In genomic region chr1:19979494-19979977, GRCh38 we compare ENCODE assay signal across 21 cellular contexts. TPM values are rescaled to one million over a fixed set of nuclear protein-coding genes. Genes with fewer than 3 reads are reported as not detected.
DNase-seq lines count a peak whose midpoint lies in the region; ATAC-seq, FAIRE-seq and TF ChIP-seq lines count a peak whose summit lies in the region.
"Had no signal": no experiment of that assay in that cellular context is flagged by ENCODE, and none has a peak within 500 bp of the region (broad histone marks: within the 10 kb centered on the region; RNA-seq: fewer than 3 reads in every experiment).

Gene PLA2G2A, minus strand, starts transcription at chr1:19979618. Its CDS starts 845 bp downstream, at chr1:19978773.

- no peaks in the 10 kb centered on the region for H3K9me3 Mint-ChIP-seq in T-cell
- H3K9me3 Mint-ChIP-seq: CD8-positive, alpha-beta memory T cell; T-helper 2 cell treated with Interferon-gamma antibody and Interleukin-4, amounts not matched to agents 5 μg/mL and 100 μg/mL, for 36 hours had no signal

- no peak for TF ChIP-seq RAD21 in HepG2 (CRISPR knock-in tag; IDR thresholded peaks at IDR 0.05)

- H3K79me2 ChIP-seq in HepG2 (ENCODE audit: insufficient read depth, low read length): no peaks in the 10 kb centered on the region

- H3K4me1 ChIP-seq in HepG2 (ENCODE audit: insufficient read depth, low read length): peaks cover 88% of the 10 kb centered on the region
- peaks cover 0 to 45% (median 39%) of the 10 kb centered on the region in 4 donors for H3K4me1 ChIP-seq in sigmoid colon
- peaks cover 15% of the 10 kb centered on the region for H3K4me1 ChIP-seq in body of pancreas

- ATAC-seq in esophagus mucosa: no peak
- no peak for ATAC-seq in HepG2
- no peak for ATAC-seq in T-cell (replicated peaks in 1 of 4)
- no peak for ATAC-seq in body of pancreas

- in situ Hi-C loops in HepG2 (cut with HindIII; ENCODE audit: extremely low pct_ligation_motif_present, low pct_unique_long_range_greater_than_20kb): loop anchor here (10.0 kb wide), 1 partner anchor 215 kb away; no protein-coding TSS in a partner anchor

- H3K4me2 ChIP-seq in HepG2 (ENCODE audit: low read depth, low read length): peak within 1 kb of the TSS; percentile 74

- no peak within 1 kb of the TSS for H3K27ac Mint-ChIP-seq in T-cell
- H3K27ac Mint-ChIP-seq: T-helper 2 cell treated with Interferon-gamma antibody and Interleukin-4, amounts not matched to agents 5 μg/mL and 100 μg/mL, for 36 hours had no signal

- no peak for TF ChIP-seq CTCF in AG09309 (IDR thresholded peaks at IDR 0.05; ENCODE audit: control insufficient read depth, insufficient read depth, low read depth, low read length, missing control alignments)
- TF ChIP-seq CTCF in HepG2 (CRISPR knock-in tag; IDR thresholded peaks at IDR 0.05): no peak
- no peak for TF ChIP-seq CTCF in sigmoid colon (IDR thresholded peaks at IDR 0.05)
- TF ChIP-seq CTCF in body of pancreas (IDR thresholded peaks at IDR 0.05): no peak

- peak; percentile 1 for DNase-seq in AG09309 (ENCODE audit: low read depth)
- DNase-seq in HepG2 (ENCODE audit: low spot score): peak; percentile 15
- DNase-seq in sigmoid colon: peak; percentile 82
- no peak for DNase-seq in T-cell
- DNase-seq in body of pancreas: no peak
- no peak for DNase-seq in NCI-H2081 treated with DMSO at 0.1 percent for 48 hours (lab: John Stamatoyannopoulos, UW)
- no peak for DNase-seq in NOMO-1 treated with dmso at 0.1 percent for 144 hours (lab: John Stamatoyannopoulos, UW; ENCODE audit: unreplicated experiment)
- DNase-seq: activated T-cell treated with anti-CD3 and anti-CD28 coated beads, Interleukin-2, amount 50 U/mL, for 48 hours; CD8-positive, alpha-beta memory T cell; hippocampal formation; MM.1S; SHP77; stimulated activated CD4-positive, alpha-beta T cell treated with anti-CD3 and anti-CD28 coated beads, Interleukin-15, amount 100 ng/mL, for 24 hours had no signal

- H3K27ac ChIP-seq in HepG2 (ENCODE audit: extremely low read length, insufficient read depth, low read length): peak within 1 kb of the TSS; percentile 67
- H3K27ac ChIP-seq in sigmoid colon: peak within 1 kb of the TSS in 3 of 4 donors; percentile 45 to 71 (median 69)
- no peak within 1 kb of the TSS for H3K27ac ChIP-seq in body of pancreas
- H3K27ac ChIP-seq: upper lobe of left lung had no signal

- H3K27me3 ChIP-seq in HepG2 (ENCODE audit: control insufficient read depth in 1 of 2, insufficient read depth in 2 of 2, low read length in 2 of 2): no peaks in the 10 kb centered on the region
- no peaks in the 10 kb centered on the region for H3K27me3 ChIP-seq in sigmoid colon
- no peaks in the 10 kb centered on the region for H3K27me3 ChIP-seq in body of pancreas
- H3K27me3 ChIP-seq: upper lobe of left lung had no signal

- H3K4me1 Mint-ChIP-seq in T-cell: peaks cover 0 to 4% (median 0%) of the 10 kb centered on the region in 3 donors
- H3K4me1 Mint-ChIP-seq: CD8-positive, alpha-beta memory T cell had no signal

- no peak within 1 kb of the TSS for H3K4me3 Mint-ChIP-seq in T-cell
- H3K4me3 Mint-ChIP-seq: CD8-positive, alpha-beta memory T cell; T-helper 2 cell treated with Interferon-gamma antibody and Interleukin-4, amounts not matched to agents 5 μg/mL and 100 μg/mL, for 36 hours had no signal

- H4K20me1 ChIP-seq in HepG2 (ENCODE audit: insufficient read depth, low read length): no peaks in the 10 kb centered on the region

- H3K36me3 Mint-ChIP-seq in T-cell: no peaks in the 10 kb centered on the region
- H3K36me3 Mint-ChIP-seq: CD8-positive, alpha-beta memory T cell had no signal

- TF ChIP-seq EP300 in HepG2 (IDR thresholded peaks at IDR 0.05; ENCODE audit: low read depth in 2 of 2, low read length in 2 of 2): no peak
- no peak for TF ChIP-seq EP300 in HepG2 (CRISPR knock-in tag; IDR thresholded peaks at IDR 0.05; ENCODE audit: borderline replicate concordance)
- TF ChIP-seq EP300 in sigmoid colon (IDR thresholded peaks at IDR 0.05): no peak

- H3K36me3 ChIP-seq in HepG2 (replicated peaks in 1 of 2; ENCODE audit: control insufficient read depth in 1 of 2, insufficient read depth in 2 of 2, low read length in 2 of 2): no peaks in the 10 kb centered on the region
- no peaks in the 10 kb centered on the region for H3K36me3 ChIP-seq in sigmoid colon
- H3K36me3 ChIP-seq in body of pancreas (replicated peaks in 1 of 2; ENCODE audit: insufficient read depth in 1 of 2, low read depth in 2 of 2): no peaks in the 10 kb centered on the region
- H3K36me3 ChIP-seq: upper lobe of left lung had no signal

- FAIRE-seq in HepG2 (lab: Jason Lieb, UNC): no peak
- FAIRE-seq: GM12892, HTR-8/SVneo had no signal

- no TSS peak for BruUV-seq in HepG2 (replicated peaks; lab: Mats Ljungman, UMichigan)

- peaks cover 30 to 35% of the 10 kb centered on the region in 2 donors for H3K27me3 Mint-ChIP-seq in T-cell

- no peak within 1 kb of the TSS for H2AFZ ChIP-seq in HepG2 (ENCODE audit: low read length)

- H3K9ac ChIP-seq in HepG2 (ENCODE audit: insufficient read depth, low read depth, low read length): peak within 1 kb of the TSS; percentile 66

- WGBS in HepG2 (ENCODE audit: low lambda C conversion rate): 88% methylated on average over 7 of the region's 8 CpGs
- 25 to 59% methylated on average over 8 of the region's 8 CpGs for WGBS in sigmoid colon, 2 donors
- 74 to 80% methylated on average over 4 to 8 of the region's 8 CpGs for WGBS in body of pancreas, 2 donors

- TF ChIP-seq POLR2A in HepG2 (IDR thresholded peaks at IDR 0.05; ENCODE audit: insufficient read depth in 1 of 2, low read depth in 2 of 2, low read length in 2 of 2) (no peak), sigmoid colon (IDR thresholded peaks at IDR 0.05) (peak in 1 of 2 donors; percentile 9), body of pancreas (IDR thresholded peaks at IDR 0.05) (no peak)

- intact Hi-C loops in HepG2 (cut with micrococcal nuclease; ENCODE audit: unreplicated experiment): no loop called here
- intact Hi-C loops in sigmoid colon (cut with DNase I): loop anchor here (2.0 to 10.0 kb wide), 3 partner anchors 95 to 528 kb away; partner anchors contain the start of genes CAMK2N1 and MUL1
- intact Hi-C loops in body of pancreas (cut with DNase I): no loop called here

- POLR2A ChIA-PET in HepG2 (lab: Yijun Ruan, JAX) (no interaction called here), T-cell (lab: Charles Lee) (no interaction called here)

- H3K9me3 ChIP-seq in HepG2 (ENCODE audit: low read length) (no peaks in the 10 kb centered on the region), sigmoid colon (no peaks in the 10 kb centered on the region), body of pancreas (no peaks in the 10 kb centered on the region)
- H3K9me3 ChIP-seq: upper lobe of left lung had no signal

- CTCF ChIA-PET in HepG2 (lab: Yijun Ruan, JAX; ENCODE audit: low intra/inter-chr PET ratio, low total read pairs): no interaction called here
- CTCF ChIA-PET in T-cell (lab: Charles Lee): no interaction called here

- H3K4me3 ChIP-seq in AG09309 (ENCODE audit: control insufficient read depth, low read depth, low read length) (no peak within 1 kb of the TSS), HepG2 (replicated peaks in 1 of 3; ENCODE audit: insufficient read depth in 1 of 3, low read depth in 2 of 3, low read length in 3 of 3) (no peak within 1 kb of the TSS), sigmoid colon (peak within 1 kb of the TSS in 2 of 4 donors; percentile 7 to 10), body of pancreas (no peak within 1 kb of the TSS)
- H3K4me3 ChIP-seq: upper lobe of left lung had no signal

TF ChIP-seq in HepG2, 621 proteins besides CTCF, POLR2A, EP300 and RAD21 (continues in another document):
- TF ChIP-seq TRAFD1 (CRISPR knock-in tag; IDR thresholded peaks at IDR 0.05; ENCODE audit: borderline replicate concordance) (no peak), TARDBP (CRISPR knock-in tag; IDR thresholded peaks at IDR 0.05) (no peak)

RNA-seq across cellular contexts. Expression of gene PLA2G2A, which starts in this region (rescaled TPM):
- total RNA-seq in esophagus mucosa: 10.9 TPM
- 0.35 and 0.77 TPM in 2 replicates for total RNA-seq in HepG2 (2016; rRNA removed; fragmentation: Illumina TruSeq; extraction: Trizol)
- total RNA-seq in HepG2 (2016; cell fraction: cytosol; rRNA removed; fragmentation: Illumina TruSeq; extraction: Trizol; ENCODE audit: low read depth): 0.62 and 0.81 TPM in 2 replicates
- total RNA-seq in HepG2 (2016; cell fraction: insoluble cytoplasmic fraction; rRNA removed; fragmentation: Illumina TruSeq; extraction: Trizol): 0.50 and 0.54 TPM in 2 replicates
- total RNA-seq in HepG2 (2016; cell fraction: membrane; rRNA removed; fragmentation: Illumina TruSeq; extraction: Trizol): 0.62 TPM in 2 replicates
- total RNA-seq in HepG2 (2016; cell fraction: nucleus; rRNA removed; fragmentation: Illumina TruSeq; extraction: Trizol): 0.87 and 1.2 TPM in 2 replicates
- 15.2 and 30.3 TPM in 2 replicates for polyA plus RNA-seq in HepG2 (2011; rRNA removed)
- polyA plus RNA-seq in HepG2 (2011; cell fraction: cytosol; rRNA removed): 29.8 and 39.3 TPM in 2 replicates
- polyA plus RNA-seq in HepG2 (2011; cell fraction: nucleus; rRNA removed): 6.5 and 8.5 TPM in 2 replicates
- polyA plus RNA-seq in HepG2 (2012): 1.8 and 14.7 TPM in 2 replicates
- 2.7 and 4.0 TPM in 2 replicates for polyA plus RNA-seq in HepG2 (2016; cell fraction: cytosol; fragmentation: Illumina TruSeq; extraction: Trizol; ENCODE audit: low read depth)
- polyA plus RNA-seq in HepG2 (2016; cell fraction: insoluble cytoplasmic fraction; fragmentation: Illumina TruSeq; extraction: Trizol; ENCODE audit: low read depth): 3.4 and 6.1 TPM in 2 replicates
- 3.0 and 3.6 TPM in 2 replicates for polyA plus RNA-seq in HepG2 (2016; cell fraction: membrane; fragmentation: Illumina TruSeq; extraction: Trizol; ENCODE audit: low read depth)
- polyA plus RNA-seq in HepG2 (2016; cell fraction: nucleus; fragmentation: Illumina TruSeq; extraction: Trizol; ENCODE audit: insufficient read depth, low read depth): 8.8 and 12.2 TPM in 2 replicates
- 15.0 TPM in 1 of 2 replicates, not detected in the other for polyA minus RNA-seq in HepG2 (2011; rRNA and poly(A)+ RNA removed; ENCODE audit: low replicate concordance)
- polyA minus RNA-seq in HepG2 (2011; cell fraction: cytosol; rRNA and poly(A)+ RNA removed): 11.4 and 11.5 TPM in 2 replicates
- polyA minus RNA-seq in HepG2 (2011; cell fraction: nucleus; rRNA and poly(A)+ RNA removed): 3.3 and 4.6 TPM in 2 replicates
- total RNA-seq in sigmoid colon: 100 to 1,000 TPM in 3 of 4 donors, 10 to 100 TPM in 1; 72.3 to 447 (median 140) TPM
- polyA plus RNA-seq in sigmoid colon: 1,000 to 10,000 TPM in 1 of 3 donors, 100 to 1,000 TPM in 1, 10 to 100 TPM in 1; 80.7 to 1,282 (median 279) TPM
- not detected for total RNA-seq in T-cell
- 10 to 100 TPM in 1 of 2 donors, 1 to 10 TPM in 1; 9.3 to 57.7 TPM for total RNA-seq in body of pancreas
- total RNA-seq: A172; CD8-positive, alpha-beta memory T cell; G401; lung microvascular endothelial cell had no signal
- polyA plus RNA-seq: CD8-positive, alpha-beta memory T cell had no signal

Comparison
In these comparisons a context has a peak if more than half of its experiments do, and no peak if none do; other contexts are left out.
1. DNase-seq: peak in AG09309 (single experiment), HepG2 (single experiment) and sigmoid colon (single experiment); none in T-cell (0 of 34), body of pancreas (0 of 4), NCI-H2081 treated with DMSO at 0.1 percent for 48 hours (single experiment) and NOMO-1 treated with dmso at 0.1 percent for 144 hours (single experiment).
2. H3K27ac ChIP-seq: peak in HepG2 (single experiment) and sigmoid colon (3 of 4); none in body of pancreas (0 of 4).